1 cellular context compared by ENCODE assay signal in genomic region chr4:88177981-88178632, GRCh38.
TF ChIP-seq lines count a peak whose summit lies in the region.

No MANE protein-coding gene starts in this region.

TF ChIP-seq in H1, 55 proteins besides CTCF, POLR2A, EP300 and RAD21 (continued from another document):
- peak; percentile 74 for TF ChIP-seq JUND (IDR thresholded peaks at IDR 0.05; ENCODE audit: low read length)
- no peak for TF ChIP-seq USF2 (IDR thresholded peaks at IDR 0.05; ENCODE audit: low read length)
- TF ChIP-seq KDM1A (IDR thresholded peaks at IDR 0.05; ENCODE audit: borderline replicate concordance, low read length), result no peak
- TF ChIP-seq CREB1 (IDR thresholded peaks at IDR 0.05), result 0 out of 2 replicates have a peak, but pooled peaks have one; percentile 30
- TF ChIP-seq POLR2AphosphoS5 (IDR thresholded peaks at IDR 0.05; ENCODE audit: low read depth, low read length), result no peak
- TF ChIP-seq TCF12 (IDR thresholded peaks at IDR 0.05; ENCODE audit: low read depth, low read length), result peak; percentile 79; the same call in 1 of the 2 replicates
- peak; percentile 98 for TF ChIP-seq MAFK (IDR thresholded peaks at IDR 0.05; ENCODE audit: low read depth, low read length)
- no peak for TF ChIP-seq SP1 (IDR thresholded peaks at IDR 0.05; ENCODE audit: low read depth, low read length)
- peak; percentile 44 for TF ChIP-seq CTBP2 (IDR thresholded peaks at IDR 0.05; ENCODE audit: borderline replicate concordance, insufficient read depth, insufficient read length, low read length)
- TF ChIP-seq RNF2 (IDR thresholded peaks at IDR 0.05; ENCODE audit: borderline replicate concordance, low read depth, low read length, missing control alignments, poor library complexity, severe bottlenecking), result no peak
- no peak for TF ChIP-seq SUZ12 (IDR thresholded peaks at IDR 0.05; ENCODE audit: low read length)
- 0 out of 2 replicates have a peak, but pooled peaks have one; percentile 36 for TF ChIP-seq TAF1 (IDR thresholded peaks at IDR 0.05; ENCODE audit: low read depth, low read length)
- no peak for TF ChIP-seq TAF7 (optimal IDR thresholded peaks at IDR 0.05; ENCODE audit: borderline replicate concordance, low read depth, low read length)
- no peak for TF ChIP-seq SP2 (IDR thresholded peaks at IDR 0.05; ENCODE audit: low read length)
- no peak for TF ChIP-seq GABPA (IDR thresholded peaks at IDR 0.05; ENCODE audit: borderline replicate concordance, insufficient read depth, low read length)
- no peak for TF ChIP-seq NRF1 (IDR thresholded peaks at IDR 0.05; ENCODE audit: low read depth, low read length)
- TF ChIP-seq SIN3A (conservative IDR thresholded peaks at IDR 0.05 in 1 of 2, IDR thresholded peaks at IDR 0.05 in 1 of 2; ENCODE audit: low read depth in 1 of 2, low read length in 2 of 2), result no peak
- no peak for TF ChIP-seq CHD2 (IDR thresholded peaks at IDR 0.05; ENCODE audit: low read length)
- TF ChIP-seq CBX8 (IDR thresholded peaks at IDR 0.05; ENCODE audit: borderline replicate concordance, low read depth, low read length), result no peak
- no peak for TF ChIP-seq CBX5 (IDR thresholded peaks at IDR 0.05; ENCODE audit: low read depth, low read length)
- TF ChIP-seq MAX (IDR thresholded peaks at IDR 0.05), result peak; percentile 84
- TF ChIP-seq BCL11A (IDR thresholded peaks at IDR 0.05; ENCODE audit: low read depth in 2 of 2, low read length in 2 of 2), result no peak
- TF ChIP-seq ATF3 (IDR thresholded peaks at IDR 0.05; ENCODE audit: insufficient read depth, low read depth, low read length), result no peak
- peak; percentile 77 for TF ChIP-seq E2F6 (IDR thresholded peaks at IDR 0.05)
- TF ChIP-seq ASH2L (IDR thresholded peaks at IDR 0.05; ENCODE audit: low read length), result peak; percentile 40
- no peak for TF ChIP-seq EZH2 (IDR thresholded peaks at IDR 0.05; ENCODE audit: low read depth, low read length, severe bottlenecking)
- peak; percentile 3 for TF ChIP-seq KDM4A (IDR thresholded peaks at IDR 0.05; ENCODE audit: low read depth, low read length, severe bottlenecking)
- peak; percentile 97 for TF ChIP-seq TEAD4 (IDR thresholded peaks at IDR 0.05; ENCODE audit: low read depth, low read length)
